In the genomic region with DNA sequence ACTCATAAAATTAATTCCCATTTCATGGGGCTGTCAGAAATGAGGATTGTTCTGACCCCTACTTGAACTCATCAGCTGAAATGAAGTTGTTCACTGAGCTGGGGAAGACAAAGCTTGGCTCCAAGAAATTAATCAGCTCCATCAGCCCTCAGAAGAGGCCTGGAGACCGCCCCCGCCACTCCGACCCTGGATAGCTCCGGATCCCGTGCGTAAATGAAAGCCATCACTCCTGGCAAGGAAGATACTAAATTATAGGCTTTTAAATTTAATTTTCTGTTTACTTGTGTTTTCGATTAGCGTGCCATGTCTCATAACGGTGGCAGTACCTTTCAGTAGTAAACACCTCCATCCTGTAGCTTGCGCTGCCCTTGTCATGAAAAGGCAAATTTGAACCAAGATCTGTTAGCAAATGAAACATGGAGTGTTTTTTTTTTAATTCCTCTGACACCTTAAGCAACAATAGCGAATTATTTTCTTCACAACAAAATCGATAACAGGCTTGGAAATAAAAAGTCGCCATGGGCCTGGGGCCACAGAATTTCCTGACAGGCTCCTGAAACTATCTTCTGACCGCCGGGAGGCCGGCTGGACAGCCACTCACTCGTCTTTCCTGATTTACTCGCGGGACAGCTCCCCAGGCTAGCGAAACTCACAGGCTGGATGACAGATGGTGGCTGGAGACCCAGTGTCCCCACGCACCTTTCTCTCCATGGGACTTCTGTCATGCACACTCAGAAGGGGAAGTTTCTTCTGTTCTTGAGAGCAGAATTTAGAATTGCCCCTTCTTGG, we compare ENCODE assay signal across 25 cellular contexts.
"Had no signal": no experiment of that assay in that cellular context is flagged by ENCODE, and none has a peak within 500 bp of the region (broad histone marks: within the 10 kb centered on the region; RNA-seq: fewer than 3 reads in every experiment).

No MANE protein-coding gene starts in this region.

- H3K4me2 ChIP-seq: hepatocyte had no signal

- H3K9me3 Mint-ChIP-seq: activated B cell treated with CpG ODN at 0.5 μM for 24 hours; activated naive CD8-positive, alpha-beta T cell treated with anti-CD3 and anti-CD28 coated beads for 36 hours; central memory CD8-positive, alpha-beta T cell had no signal

- H3K36me3 Mint-ChIP-seq: activated naive CD8-positive, alpha-beta T cell treated with anti-CD3 and anti-CD28 coated beads for 36 hours; immature natural killer cell; naive B cell had no signal

- H3K36me3 ChIP-seq: breast epithelium, colonic mucosa, thoracic aorta, upper lobe of left lung had no signal

- H3K9me3 ChIP-seq: breast epithelium, colonic mucosa, thoracic aorta, upper lobe of left lung had no signal

- DNase-seq: activated B cell treated with CpG ODN at 0.5 μM for 24 hours; activated CD4-positive, alpha-beta T cell treated with anti-CD3 and anti-CD28 coated beads for 36 hours; activated CD4-positive, alpha-beta T cell treated with anti-CD3 and anti-CD28 coated beads, Interleukin-2, amount 50 U/mL, for 48 hours; activated CD8-positive, alpha-beta memory T cell treated with anti-CD3 and anti-CD28 coated beads, Interleukin-2, amount 50 U/mL, for 48 hours; activated naive CD4-positive, alpha-beta T cell treated with Interleukin-2 at 50 U/mL for 16 hours; activated naive CD8-positive, alpha-beta T cell treated with anti-CD3 and anti-CD28 coated beads for 36 hours; activated T-cell treated with anti-CD3 and anti-CD28 coated beads, Interleukin-2, amount 50 U/mL, for 48 hours; colonic mucosa; foreskin fibroblast; immature natural killer cell; kidney glomerular epithelial cell; mesenchymal stem cell; naive B cell; occipital lobe; retina; stimulated activated CD4-positive, alpha-beta T cell treated with anti-CD3 and anti-CD28 coated beads, Interleukin-4, amount 100 ng/mL, for 24 hours; stimulated activated naive CD4-positive, alpha-beta T cell treated with Interleukin-2 at 50 U/mL for 16 hours; T-helper 1 cell; upper lobe of left lung had no signal

- H3K4me1 Mint-ChIP-seq: activated B cell treated with CpG ODN at 0.5 μM for 24 hours; activated CD4-positive, alpha-beta T cell treated with anti-CD3 and anti-CD28 coated beads for 36 hours; activated naive CD8-positive, alpha-beta T cell treated with anti-CD3 and anti-CD28 coated beads for 36 hours; central memory CD8-positive, alpha-beta T cell; immature natural killer cell; naive B cell had no signal

- H3K27me3 ChIP-seq: breast epithelium, colonic mucosa, hepatocyte, upper lobe of left lung had no signal

- H3K27me3 Mint-ChIP-seq: activated B cell treated with CpG ODN at 0.5 μM for 24 hours; activated CD4-positive, alpha-beta T cell treated with anti-CD3 and anti-CD28 coated beads for 36 hours; activated naive CD8-positive, alpha-beta T cell treated with anti-CD3 and anti-CD28 coated beads for 36 hours; central memory CD8-positive, alpha-beta T cell; naive B cell had no signal

- H2AFZ ChIP-seq: hepatocyte had no signal

- H3K4me3 Mint-ChIP-seq: activated B cell treated with CpG ODN at 0.5 μM for 24 hours; activated CD4-positive, alpha-beta T cell treated with anti-CD3 and anti-CD28 coated beads for 36 hours; activated naive CD8-positive, alpha-beta T cell treated with anti-CD3 and anti-CD28 coated beads for 36 hours; central memory CD8-positive, alpha-beta T cell; immature natural killer cell; naive B cell had no signal

- H3K27ac Mint-ChIP-seq: activated B cell treated with CpG ODN at 0.5 μM for 24 hours; activated CD4-positive, alpha-beta T cell treated with anti-CD3 and anti-CD28 coated beads for 36 hours; activated naive CD8-positive, alpha-beta T cell treated with anti-CD3 and anti-CD28 coated beads for 36 hours; immature natural killer cell; naive B cell; progenitor cell of endocrine pancreas had no signal

- H3K27ac ChIP-seq: breast epithelium, colonic mucosa, epithelial cell of prostate, hepatocyte, thoracic aorta, upper lobe of left lung had no signal

- H3K4me1 ChIP-seq: breast epithelium, colonic mucosa, upper lobe of left lung had no signal

- H3K4me3 ChIP-seq: breast epithelium, colonic mucosa, hepatocyte, thoracic aorta, upper lobe of left lung had no signal

- ATAC-seq: activated CD4-positive, alpha-beta T cell treated with anti-CD3 and anti-CD28 coated beads for 36 hours had no signal

- H3K79me2 ChIP-seq: hepatocyte had no signal
